ENCODE assay signal across 2 cellular contexts in the genomic region with DNA sequence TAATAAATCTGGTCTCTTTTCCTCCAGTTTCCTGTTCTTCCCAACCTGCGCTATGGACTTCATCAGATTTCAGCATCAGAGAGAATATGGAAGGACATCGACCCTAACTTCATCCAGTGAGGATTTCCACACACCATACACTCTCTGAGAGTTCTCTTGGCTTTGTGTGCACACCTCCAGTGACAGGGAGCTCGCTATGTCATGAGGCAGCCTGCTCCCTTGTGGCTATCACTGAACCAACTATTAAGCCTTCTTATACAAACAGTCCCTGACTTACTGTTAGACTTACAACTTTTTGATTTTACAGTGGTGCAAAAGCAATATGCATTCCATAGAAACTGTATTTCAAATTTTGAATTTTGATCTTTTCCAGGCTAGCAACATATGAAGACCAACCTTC.
TF ChIP-seq lines count a peak whose summit lies in the region.

No MANE protein-coding gene starts in this region.

TF ChIP-seq in HCT116, 20 proteins besides CTCF, POLR2A, EP300 and RAD21:
- TF ChIP-seq, protein P1, sequence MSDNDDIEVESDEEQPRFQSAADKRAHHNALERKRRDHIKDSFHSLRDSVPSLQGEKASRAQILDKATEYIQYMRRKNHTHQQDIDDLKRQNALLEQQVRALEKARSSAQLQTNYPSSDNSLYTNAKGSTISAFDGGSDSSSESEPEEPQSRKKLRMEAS (IDR thresholded peaks at IDR 0.05), result no peak
- TF ChIP-seq SRF (IDR thresholded peaks at IDR 0.05; ENCODE audit: low read depth) (no peak), YY1 (IDR thresholded peaks at IDR 0.05; ENCODE audit: extremely low read depth, insufficient replicate concordance, low read depth, low read length) (no peak), EZH2phosphoT487 (IDR thresholded peaks at IDR 0.05; ENCODE audit: borderline replicate concordance) (no peak), EZH2 (IDR thresholded peaks at IDR 0.05) (no peak), ZNF274 (IDR thresholded peaks at IDR 0.05; ENCODE audit: low read depth, low read length) (no peak), FOSL1 (IDR thresholded peaks at IDR 0.05; ENCODE audit: low read depth) (no peak), POLR2AphosphoS5 (IDR thresholded peaks at IDR 0.05; ENCODE audit: low read depth, low read length) (no peak), SP1 (IDR thresholded peaks at IDR 0.05; ENCODE audit: low read depth) (no peak), SIN3A (IDR thresholded peaks at IDR 0.05; ENCODE audit: low read depth) (no peak), CBX3 (IDR thresholded peaks at IDR 0.05; ENCODE audit: low read depth) (no peak), CEBPB (IDR thresholded peaks at IDR 0.05; ENCODE audit: low read depth) (no peak), TCF7L2 (IDR thresholded peaks at IDR 0.05; ENCODE audit: borderline replicate concordance, extremely low read depth, insufficient read depth, insufficient read length) (no peak), ELF1 (IDR thresholded peaks at IDR 0.05; ENCODE audit: borderline replicate concordance, low read depth) (no peak)
- TF ChIP-seq, protein P2, sequence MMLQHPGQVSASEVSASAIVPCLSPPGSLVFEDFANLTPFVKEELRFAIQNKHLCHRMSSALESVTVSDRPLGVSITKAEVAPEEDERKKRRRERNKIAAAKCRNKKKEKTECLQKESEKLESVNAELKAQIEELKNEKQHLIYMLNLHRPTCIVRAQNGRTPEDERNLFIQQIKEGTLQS (IDR thresholded peaks at IDR 0.05), result no peak

TF ChIP-seq in GM12878, 131 proteins besides CTCF, POLR2A, EP300 and RAD21:
- TF ChIP-seq MXI1 (IDR thresholded peaks at IDR 0.05; ENCODE audit: low read depth, low read length), result no peak
- TF ChIP-seq IRF5 (IDR thresholded peaks at IDR 0.05; ENCODE audit: borderline replicate concordance), result no peak
- TF ChIP-seq MYC (IDR thresholded peaks at IDR 0.05; ENCODE audit: insufficient read depth, insufficient read length, insufficient replicate concordance, low read length, severe bottlenecking), result no peak
- no peak for TF ChIP-seq ZNF207 (IDR thresholded peaks at IDR 0.05; ENCODE audit: borderline replicate concordance)
- TF ChIP-seq RUNX3 (IDR thresholded peaks at IDR 0.05; ENCODE audit: low read length), result no peak
- TF ChIP-seq CEBPB (IDR thresholded peaks at IDR 0.05; ENCODE audit: borderline replicate concordance in 1 of 2, low read depth in 2 of 2, low read length in 2 of 2), result no peak
- no peak for TF ChIP-seq FOXM1 (IDR thresholded peaks at IDR 0.05; ENCODE audit: low read depth, low read length)
- no peak for TF ChIP-seq SPI1 (IDR thresholded peaks at IDR 0.05; ENCODE audit: borderline replicate concordance, insufficient read depth, low read depth, low read length)
- no peak for TF ChIP-seq RB1 (IDR thresholded peaks at IDR 0.05; ENCODE audit: borderline replicate concordance)
- TF ChIP-seq, protein P3, sequence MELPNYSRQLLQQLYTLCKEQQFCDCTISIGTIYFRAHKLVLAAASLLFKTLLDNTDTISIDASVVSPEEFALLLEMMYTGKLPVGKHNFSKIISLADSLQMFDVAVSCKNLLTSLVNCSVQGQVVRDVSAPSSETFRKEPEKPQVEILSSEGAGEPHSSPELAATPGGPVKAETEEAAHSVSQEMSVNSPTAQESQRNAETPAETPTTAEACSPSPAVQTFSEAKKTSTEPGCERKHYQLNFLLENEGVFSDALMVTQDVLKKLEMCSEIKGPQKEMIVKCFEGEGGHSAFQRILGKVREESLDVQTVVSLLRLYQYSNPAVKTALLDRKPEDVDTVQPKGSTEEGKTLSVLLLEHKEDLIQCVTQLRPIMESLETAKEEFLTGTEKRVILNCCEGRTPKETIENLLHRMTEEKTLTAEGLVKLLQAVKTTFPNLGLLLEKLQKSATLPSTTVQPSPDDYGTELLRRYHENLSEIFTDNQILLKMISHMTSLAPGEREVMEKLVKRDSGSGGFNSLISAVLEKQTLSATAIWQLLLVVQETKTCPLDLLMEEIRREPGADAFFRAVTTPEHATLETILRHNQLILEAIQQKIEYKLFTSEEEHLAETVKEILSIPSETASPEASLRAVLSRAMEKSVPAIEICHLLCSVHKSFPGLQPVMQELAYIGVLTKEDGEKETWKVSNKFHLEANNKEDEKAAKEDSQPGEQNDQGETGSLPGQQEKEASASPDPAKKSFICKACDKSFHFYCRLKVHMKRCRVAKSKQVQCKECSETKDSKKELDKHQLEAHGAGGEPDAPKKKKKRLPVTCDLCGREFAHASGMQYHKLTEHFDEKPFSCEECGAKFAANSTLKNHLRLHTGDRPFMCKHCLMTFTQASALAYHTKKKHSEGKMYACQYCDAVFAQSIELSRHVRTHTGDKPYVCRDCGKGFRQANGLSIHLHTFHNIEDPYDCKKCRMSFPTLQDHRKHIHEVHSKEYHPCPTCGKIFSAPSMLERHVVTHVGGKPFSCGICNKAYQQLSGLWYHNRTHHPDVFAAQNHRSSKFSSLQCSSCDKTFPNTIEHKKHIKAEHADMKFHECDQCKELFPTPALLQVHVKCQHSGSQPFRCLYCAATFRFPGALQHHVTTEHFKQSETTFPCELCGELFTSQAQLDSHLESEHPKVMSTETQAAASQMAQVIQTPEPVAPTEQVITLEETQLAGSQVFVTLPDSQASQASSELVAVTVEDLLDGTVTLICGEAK (IDR thresholded peaks at IDR 0.05; ENCODE audit: borderline replicate concordance), result no peak
- TF ChIP-seq POLR2AphosphoS5 (IDR thresholded peaks at IDR 0.05; ENCODE audit: low read length), result no peak
- TF ChIP-seq ZSCAN29 (IDR thresholded peaks at IDR 0.05), result no peak
- TF ChIP-seq, protein P4, sequence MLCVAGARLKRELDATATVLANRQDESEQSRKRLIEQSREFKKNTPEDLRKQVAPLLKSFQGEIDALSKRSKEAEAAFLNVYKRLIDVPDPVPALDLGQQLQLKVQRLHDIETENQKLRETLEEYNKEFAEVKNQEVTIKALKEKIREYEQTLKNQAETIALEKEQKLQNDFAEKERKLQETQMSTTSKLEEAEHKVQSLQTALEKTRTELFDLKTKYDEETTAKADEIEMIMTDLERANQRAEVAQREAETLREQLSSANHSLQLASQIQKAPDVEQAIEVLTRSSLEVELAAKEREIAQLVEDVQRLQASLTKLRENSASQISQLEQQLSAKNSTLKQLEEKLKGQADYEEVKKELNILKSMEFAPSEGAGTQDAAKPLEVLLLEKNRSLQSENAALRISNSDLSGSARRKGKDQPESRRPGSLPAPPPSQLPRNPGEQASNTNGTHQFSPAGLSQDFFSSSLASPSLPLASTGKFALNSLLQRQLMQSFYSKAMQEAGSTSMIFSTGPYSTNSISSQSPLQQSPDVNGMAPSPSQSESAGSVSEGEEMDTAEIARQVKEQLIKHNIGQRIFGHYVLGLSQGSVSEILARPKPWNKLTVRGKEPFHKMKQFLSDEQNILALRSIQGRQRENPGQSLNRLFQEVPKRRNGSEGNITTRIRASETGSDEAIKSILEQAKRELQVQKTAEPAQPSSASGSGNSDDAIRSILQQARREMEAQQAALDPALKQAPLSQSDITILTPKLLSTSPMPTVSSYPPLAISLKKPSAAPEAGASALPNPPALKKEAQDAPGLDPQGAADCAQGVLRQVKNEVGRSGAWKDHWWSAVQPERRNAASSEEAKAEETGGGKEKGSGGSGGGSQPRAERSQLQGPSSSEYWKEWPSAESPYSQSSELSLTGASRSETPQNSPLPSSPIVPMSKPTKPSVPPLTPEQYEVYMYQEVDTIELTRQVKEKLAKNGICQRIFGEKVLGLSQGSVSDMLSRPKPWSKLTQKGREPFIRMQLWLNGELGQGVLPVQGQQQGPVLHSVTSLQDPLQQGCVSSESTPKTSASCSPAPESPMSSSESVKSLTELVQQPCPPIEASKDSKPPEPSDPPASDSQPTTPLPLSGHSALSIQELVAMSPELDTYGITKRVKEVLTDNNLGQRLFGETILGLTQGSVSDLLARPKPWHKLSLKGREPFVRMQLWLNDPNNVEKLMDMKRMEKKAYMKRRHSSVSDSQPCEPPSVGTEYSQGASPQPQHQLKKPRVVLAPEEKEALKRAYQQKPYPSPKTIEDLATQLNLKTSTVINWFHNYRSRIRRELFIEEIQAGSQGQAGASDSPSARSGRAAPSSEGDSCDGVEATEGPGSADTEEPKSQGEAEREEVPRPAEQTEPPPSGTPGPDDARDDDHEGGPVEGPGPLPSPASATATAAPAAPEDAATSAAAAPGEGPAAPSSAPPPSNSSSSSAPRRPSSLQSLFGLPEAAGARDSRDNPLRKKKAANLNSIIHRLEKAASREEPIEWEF (IDR thresholded peaks at IDR 0.05; ENCODE audit: insufficient replicate concordance, low read depth, low read length), result no peak
- TF ChIP-seq EZH2 (IDR thresholded peaks at IDR 0.05; ENCODE audit: borderline replicate concordance, control insufficient read depth, low read depth, low read length), result no peak
